In genomic region chr1:51671527-51672325, GRCh38 we compare ENCODE assay signal across 14 cellular contexts. TPM values are rescaled to one million over a fixed set of nuclear protein-coding genes. Genes with fewer than 3 reads are reported as not detected.
DNase-seq lines count a peak whose midpoint lies in the region; TF ChIP-seq lines count a peak whose summit lies in the region.
"Had no signal": no experiment of that assay in that cellular context is flagged by ENCODE, and none has a peak within 500 bp of the region (broad histone marks: within the 10 kb centered on the region; RNA-seq: fewer than 3 reads in every experiment).

No MANE protein-coding gene starts in this region.

- no peak overlapping the region for H3K9ac ChIP-seq in mesenchymal stem cell (ENCODE audit: low read length)

- H2BK15ac ChIP-seq in mesenchymal stem cell (ENCODE audit: low read depth, poor library complexity, severe bottlenecking), result no peak overlapping the region

- H2BK120ac ChIP-seq in mesenchymal stem cell (ENCODE audit: low read depth, low read length), result no peak overlapping the region

- H3K27ac ChIP-seq in mesenchymal stem cell (ENCODE audit: low read length, poor library complexity, severe bottlenecking), result no peak overlapping the region
- H3K27ac ChIP-seq: esophagus squamous epithelium had no signal

- no peaks in the 10 kb centered on the region for H3K27me3 Mint-ChIP-seq in mesothelial cell of epicardium (ENCODE audit: low read depth)

- H3K4me3 ChIP-seq in mesenchymal stem cell (ENCODE audit: insufficient read depth in 1 of 2, low read depth in 1 of 2, low read length in 2 of 2), result no peak overlapping the region
- H3K4me3 ChIP-seq: esophagus squamous epithelium, spleen had no signal

- H2BK12ac ChIP-seq in mesenchymal stem cell (ENCODE audit: low read length in 2 of 2), result no peak overlapping the region

- H3K4me3 Mint-ChIP-seq in mesothelial cell of epicardium, result no peak overlapping the region
- H3K4me3 Mint-ChIP-seq: nephron had no signal

- H2AK5ac ChIP-seq in mesenchymal stem cell (ENCODE audit: low read length, severe bottlenecking), result peak overlapping the region; percentile 65

- H2BK5ac ChIP-seq in mesenchymal stem cell (ENCODE audit: low read depth, low read length, poor library complexity, severe bottlenecking), result no peak overlapping the region

- H3K14ac ChIP-seq in mesenchymal stem cell (ENCODE audit: low read length in 2 of 2), result no peak overlapping the region

- H3K4me2 ChIP-seq in mesenchymal stem cell (ENCODE audit: low read length, poor library complexity, severe bottlenecking), result no peak overlapping the region

- peaks cover 27% of the 10 kb centered on the region for H3K79me1 ChIP-seq in mesenchymal stem cell (replicated peaks; ENCODE audit: low read length, poor library complexity, severe bottlenecking)

- H3K9me3 Mint-ChIP-seq in mesothelial cell of epicardium, result no peaks in the 10 kb centered on the region
- H3K9me3 Mint-ChIP-seq: nephron had no signal

- no peak overlapping the region for H3K18ac ChIP-seq in mesenchymal stem cell (ENCODE audit: low read depth in 1 of 2, low read length in 2 of 2)

- DNase-seq in ELR (ENCODE audit: low read depth) (peak; percentile 69), NCI-H69 (lab: John Stamatoyannopoulos, UW) (peak; percentile 37), brain pericyte (ENCODE audit: low read depth, low spot score) (peak; percentile 36), mesenchymal stem cell (peak; percentile 60), KG1 (lab: John Stamatoyannopoulos, UW) (no peak), mesothelial cell of epicardium (ENCODE audit: low spot score in 2 of 2, unreplicated experiment in 2 of 2) (no peak), medulla oblongata (ENCODE audit: extremely low spot score) (no peak)
- DNase-seq in stimulated activated CD4-positive, alpha-beta T cell treated with anti-CD3 and anti-CD28 coated beads, Interleukin-2, amount 100 ng/mL, for 48 hours, result no peak
- DNase-seq: activated CD4-positive, alpha-beta T cell treated with anti-CD3 and anti-CD28 coated beads, Interleukin-2, amount 50 U/mL, for 4 hours; activated gamma-delta T cell treated with Interleukin-2 at 50 U/mL for 16 hours; esophagus squamous epithelium; NCI-H1694 treated with DMSO at 0.1 percent for 48 hours; spleen had no signal

- 72% methylated on average over 2 of the region's 4 CpGs for WGBS in mesenchymal stem cell

- no peaks in the 10 kb centered on the region for H3K36me3 Mint-ChIP-seq in mesothelial cell of epicardium

- peaks cover 0 to 7% of the 10 kb centered on the region in 2 experiments for H3K36me3 ChIP-seq in mesenchymal stem cell (ENCODE audit: control insufficient read depth in 1 of 2, insufficient read depth in 2 of 2, low read depth in 1 of 2, low read length in 2 of 2)

- no peak for TF ChIP-seq CTCF in mesothelial cell of epicardium (IDR thresholded peaks at IDR 0.05; ENCODE audit: unreplicated experiment)

- H3K4me1 Mint-ChIP-seq in mesothelial cell of epicardium, result peaks cover 13% of the 10 kb centered on the region

- no peaks in the 10 kb centered on the region for H3K27me3 ChIP-seq in mesenchymal stem cell (ENCODE audit: control insufficient read depth in 1 of 2, insufficient read depth in 1 of 2, low read length in 2 of 2)
- H3K27me3 ChIP-seq: esophagus squamous epithelium, spleen had no signal

- no peak overlapping the region for H4K91ac ChIP-seq in mesenchymal stem cell (ENCODE audit: low read length)

- no peaks in the 10 kb centered on the region for H3K4me1 ChIP-seq in mesenchymal stem cell (ENCODE audit: control insufficient read depth, insufficient read depth, low read depth, low read length)

- no peak overlapping the region for H3K4ac ChIP-seq in mesenchymal stem cell (ENCODE audit: low read depth in 1 of 2, low read length in 2 of 2)

- H3K9me3 ChIP-seq in mesenchymal stem cell (ENCODE audit: control insufficient read depth, low read length), result no peaks in the 10 kb centered on the region
- H3K9me3 ChIP-seq: esophagus squamous epithelium, spleen had no signal

- H2AFZ ChIP-seq in mesenchymal stem cell (ENCODE audit: low read depth, low read length), result no peak overlapping the region

- H4K8ac ChIP-seq in mesenchymal stem cell (ENCODE audit: low read length), result no peak overlapping the region

- H3K23ac ChIP-seq in mesenchymal stem cell (ENCODE audit: low read length in 2 of 2), result no peak overlapping the region

- H3K27ac Mint-ChIP-seq in mesothelial cell of epicardium, result no peak overlapping the region
- H3K27ac Mint-ChIP-seq: nephron had no signal

RNA-seq across cellular contexts. Expression of gene OSBPL9, which starts 54.8 kb away (rescaled TPM):
- 48.8 TPM for polyA plus RNA-seq in mesenchymal stem cell (2013, experiment 1 of 2)
- polyA plus RNA-seq in mesenchymal stem cell (2013, experiment 2 of 2), result 49.0 TPM
- 99.9 to 103 TPM (median 101 TPM) in 3 replicates for total RNA-seq in mesothelial cell of epicardium

Comparison
In these comparisons a context has a peak if more than half of its experiments do, and no peak if none do; other contexts are left out.
1. DNase-seq: peak in ELR (single experiment), NCI-H69 (single experiment), brain pericyte (single experiment) and mesenchymal stem cell (single experiment); none in KG1 (single experiment), mesothelial cell of epicardium (0 of 2), medulla oblongata (single experiment) and stimulated activated CD4-positive, alpha-beta T cell treated with anti-CD3 and anti-CD28 coated beads, Interleukin-2, amount 100 ng/mL, for 48 hours (0 of 2).